ENCODE assay signal across 9 cellular contexts in the genomic region with DNA sequence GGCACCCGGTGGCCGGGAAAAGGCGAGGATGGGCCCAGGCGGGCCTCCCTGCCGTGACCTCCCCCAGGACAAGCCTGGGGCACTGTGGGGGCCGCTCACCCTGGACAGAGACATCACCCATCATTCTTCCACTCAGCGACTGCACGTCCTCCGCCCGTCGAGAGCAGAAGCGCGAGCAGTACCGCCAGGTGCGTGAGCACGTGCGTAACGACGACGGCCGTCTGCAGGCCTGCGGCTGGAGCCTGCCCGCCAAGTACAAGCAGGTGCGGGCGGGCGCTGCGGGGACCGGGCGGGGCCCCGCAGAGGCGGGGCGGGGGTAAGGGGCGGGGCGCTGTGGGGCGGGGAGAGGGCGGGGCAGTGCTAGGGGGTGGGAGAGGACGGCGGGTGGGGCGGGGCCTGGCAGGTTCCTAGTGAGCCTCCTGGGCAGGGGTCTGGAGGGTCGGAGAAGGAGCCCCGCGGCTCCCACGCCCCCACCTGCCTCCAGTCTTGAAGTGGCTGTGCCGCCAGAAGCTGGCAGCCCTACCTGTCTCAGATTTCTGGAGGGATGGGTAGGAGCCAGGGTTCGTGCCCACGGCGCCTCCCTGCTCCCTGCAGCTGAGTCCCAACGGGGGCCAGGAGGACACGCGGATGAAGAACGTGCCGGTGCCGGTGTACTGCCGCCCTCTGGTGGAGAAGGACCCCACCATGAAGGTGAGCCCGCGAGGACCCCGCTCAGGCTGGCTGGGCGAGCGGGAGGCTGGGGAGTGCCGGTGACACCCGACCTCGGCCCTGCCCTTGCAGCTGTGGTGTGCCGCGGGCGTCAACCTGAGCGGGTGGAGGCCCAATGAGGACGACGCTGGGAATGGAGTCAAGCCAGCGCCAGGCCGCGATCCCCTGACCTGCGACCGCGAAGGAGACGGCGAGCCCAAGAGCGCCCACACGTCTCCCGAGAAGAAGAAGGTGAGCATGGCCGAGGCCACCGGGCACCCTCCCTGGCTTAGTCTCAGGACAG. TPM values are rescaled to one million over a fixed set of nuclear protein-coding genes. Genes with fewer than 3 reads are reported as not detected.
A peak's percentile ranks its signal among the peaks of the same experiment; 100 is the strongest.
DNase-seq lines count a peak whose midpoint lies in the region; ATAC-seq and TF ChIP-seq lines count a peak whose summit lies in the region.
"Had no signal": no experiment of that assay in that cellular context is flagged by ENCODE, and none has a peak within 500 bp of the region (broad histone marks: within the 10 kb centered on the region; RNA-seq: fewer than 3 reads in every experiment).

No MANE protein-coding gene starts in this region.

- in situ Hi-C loops in Panc1 (cut with HindIII; ENCODE audit: low pct_unique_long_range_greater_than_20kb, low sequenced_read_pairs): no loop called here

- POLR2A ChIA-PET in Panc1 (lab: Charles Lee): no interaction called here

- H3K27ac ChIP-seq in Panc1 (ENCODE audit: low read length) (no peak overlapping the region), psoas muscle (peak overlapping the region; percentile 3)

- H3K36me3 ChIP-seq in Panc1 (ENCODE audit: control insufficient read depth, insufficient read depth, low read length): no peaks in the 10 kb centered on the region; the same call in 1 of the 2 replicates
- H3K36me3 ChIP-seq in psoas muscle (ENCODE audit: insufficient read depth in 1 of 2, low read depth in 1 of 2): peaks cover 4 to 89% of the 10 kb centered on the region in 2 donors

- intact Hi-C loops in Panc1 (cut with micrococcal nuclease; ENCODE audit: unreplicated experiment) (no loop called here), psoas muscle (cut with DNase I) (no loop called here), lower leg skin (cut with DNase I; ENCODE audit: low total_unique reads) (no loop called here)

- TF ChIP-seq CTCF in Panc1 (IDR thresholded peaks at IDR 0.05) (peak; percentile 45; the same call in 1 of the 2 replicates), fibroblast of villous mesenchyme (IDR thresholded peaks at IDR 0.05; ENCODE audit: insufficient read depth, low read depth, low read length) (peak; percentile 38), psoas muscle (IDR thresholded peaks at IDR 0.05) (peak; percentile 24), lower leg skin (IDR thresholded peaks at IDR 0.05) (no peak)

- ATAC-seq in Panc1 (peak; percentile 26), psoas muscle (peak; percentile 10 to 55 (median 47)), GM18873 (IDR thresholded peaks at IDR 0.05; ENCODE audit: low FRiP score, unreplicated experiment) (no peak), HG02763 (IDR thresholded peaks at IDR 0.05; ENCODE audit: unreplicated experiment) (no peak)

- H3K4me1 ChIP-seq in Panc1 (ENCODE audit: control insufficient read depth, insufficient read depth, low read length): 0 out of 2 replicates have a peak, but pooled peaks cover 1% of the 10 kb centered on the region
- no peaks in the 10 kb centered on the region for H3K4me1 ChIP-seq in psoas muscle

- no peak for TF ChIP-seq POLR2A in lower leg skin (IDR thresholded peaks at IDR 0.05)

- no peaks in the 10 kb centered on the region for H3K27me3 ChIP-seq in Panc1 (ENCODE audit: control insufficient read depth, insufficient read depth, low read length)
- no peaks in the 10 kb centered on the region for H3K27me3 ChIP-seq in psoas muscle (ENCODE audit: insufficient read depth in 3 of 3, low read length in 2 of 3)

- H3K9me3 ChIP-seq in Panc1 (ENCODE audit: control insufficient read depth, insufficient read depth, low read depth, low read length): no peaks in the 10 kb centered on the region
- no peaks in the 10 kb centered on the region for H3K9me3 ChIP-seq in psoas muscle

- peak; percentile 55 for DNase-seq in DMS 273 (lab: John Stamatoyannopoulos, UW; ENCODE audit: unreplicated experiment)
- DNase-seq in DMS 273 treated with DMSO at 0.1 percent for 48 hours (lab: John Stamatoyannopoulos, UW): no peak
- DNase-seq in Panc1 (ENCODE audit: low read depth, low spot score): no peak
- DNase-seq in fibroblast of villous mesenchyme (ENCODE audit: low read depth): peak; percentile 12
- peak in 1 of 2 donors; percentile 74 for DNase-seq in psoas muscle
- DNase-seq in lower leg skin (ENCODE audit: low spot score in 2 of 2): no peak
- DNase-seq: activated CD4-positive, CD25-positive, alpha-beta regulatory T cell treated with anti-CD3 and anti-CD28 coated beads, Interleukin-2, amount 50 U/mL, for 72 hours had no signal

- no peak overlapping the region for H3K4me3 ChIP-seq in Panc1 (ENCODE audit: low read depth in 2 of 2, low read length in 2 of 2)
- H3K4me3 ChIP-seq in fibroblast of villous mesenchyme (ENCODE audit: low read depth, low read length): no peak overlapping the region
- H3K4me3 ChIP-seq in psoas muscle: no peak overlapping the region
- H3K4me3 ChIP-seq in lower leg skin (ENCODE audit: low read depth, poor library complexity, severe bottlenecking): no peak overlapping the region

- BruUV-seq in Panc1 (replicated peaks; lab: Mats Ljungman, UMichigan): no TSS peak

- CTCF ChIA-PET in Panc1 (lab: Charles Lee): no interaction called here

- 69 to 73% (median 72%) methylated on average over 62 to 80 of the region's 81 CpGs for WGBS in psoas muscle, 3 donors
- WGBS in lower leg skin, 2 donors: 73% methylated on average over 49 to 78 of the region's 81 CpGs

RNA-seq across cellular contexts. Expression of a gene that starts 7.5 kb away (rescaled TPM):
- total RNA-seq in Panc1 (2021; ENCODE audit: unreplicated experiment) (117 TPM), fibroblast of villous mesenchyme (41.2 and 63.9 TPM in 2 replicates), psoas muscle (10 to 100 TPM in 3 of 4 donors, 1 to 10 TPM in 1; 9.9 to 23.8 (median 13.8) TPM), lower leg skin (10 to 100 TPM; 77.7 to 98.4 (median 85.8) TPM)
- 233 TPM for polyA plus RNA-seq in Panc1 (2012; ENCODE audit: insufficient read length)
- 10 to 100 TPM; 18.8 to 27.1 (median 22.4) TPM for polyA plus RNA-seq in psoas muscle

RNA-seq across cellular contexts. Expression of a gene that starts 8.8 kb away (rescaled TPM):
- total RNA-seq in Panc1 (2021; ENCODE audit: unreplicated experiment) (53.4 TPM), fibroblast of villous mesenchyme (13.9 and 15.5 TPM in 2 replicates), psoas muscle (10 to 100 TPM in 1 of 4 donors, 1 to 10 TPM in 3; 4.3 to 11.3 (median 5.9) TPM), lower leg skin (10 to 100 TPM in 3 of 4 donors, 1 to 10 TPM in 1; 7.6 to 22.3 (median 13.0) TPM)
- 37.7 TPM for polyA plus RNA-seq in Panc1 (2012; ENCODE audit: insufficient read length)
- 1 to 10 TPM; 2.6 to 5.2 (median 4.5) TPM for polyA plus RNA-seq in psoas muscle

RNA-seq across cellular contexts. Expression of a gene that starts 9.1 kb away (rescaled TPM):
- total RNA-seq in Panc1 (2021; ENCODE audit: unreplicated experiment) (187 TPM), fibroblast of villous mesenchyme (52.7 and 67.0 TPM in 2 replicates), psoas muscle (10 to 100 TPM; 56.3 to 75.1 (median 71.4) TPM), lower leg skin (100 to 1,000 TPM in 3 of 4 donors, 10 to 100 TPM in 1; 90.9 to 126 (median 105) TPM)
- 283 TPM for polyA plus RNA-seq in Panc1 (2012; ENCODE audit: insufficient read length)
- polyA plus RNA-seq in psoas muscle: 100 to 1,000 TPM in 2 of 3 donors, 10 to 100 TPM in 1; 85.6 to 172 (median 138) TPM

RNA-seq across cellular contexts. Expression of a gene that starts 18.6 kb away (rescaled TPM):
- total RNA-seq in Panc1 (2021; ENCODE audit: unreplicated experiment) (23.0 TPM), fibroblast of villous mesenchyme (20.3 and 25.5 TPM in 2 replicates), psoas muscle (10 to 100 TPM; 38.4 to 59.5 (median 49.9) TPM), lower leg skin (100 to 1,000 TPM; 146 to 238 (median 172) TPM)
- 40.3 TPM for polyA plus RNA-seq in Panc1 (2012; ENCODE audit: insufficient read length)
- 100 to 1,000 TPM in 1 of 3 donors, 10 to 100 TPM in 2; 26.3 to 108 (median 78.1) TPM for polyA plus RNA-seq in psoas muscle

RNA-seq across cellular contexts. Expression of a gene that starts 18.9 kb away (rescaled TPM):
- 85.8 TPM for total RNA-seq in Panc1 (2021; ENCODE audit: unreplicated experiment)
- polyA plus RNA-seq in Panc1 (2012; ENCODE audit: insufficient read length): 114 TPM
- 54.8 and 78.0 TPM in 2 replicates for total RNA-seq in fibroblast of villous mesenchyme
- total RNA-seq in psoas muscle: 10 to 100 TPM; 34.7 to 44.7 (median 38.5) TPM
- polyA plus RNA-seq in psoas muscle: 10 to 100 TPM; 61.9 to 96.0 (median 76.1) TPM
- total RNA-seq in lower leg skin: 100 to 1,000 TPM in 1 of 4 donors, 10 to 100 TPM in 3; 79.7 to 108 (median 91.3) TPM

Comparison
In these comparisons a context has a peak if more than half of its experiments do, and no peak if none do; other contexts are left out.
1. DNase-seq: peak in DMS 273 (single experiment) and fibroblast of villous mesenchyme (single experiment); none in DMS 273 treated with DMSO at 0.1 percent for 48 hours (single experiment), Panc1 (single experiment) and lower leg skin (0 of 2).
2. ATAC-seq: peak in Panc1 (single experiment) and psoas muscle (4 of 4); none in GM18873 (single experiment) and HG02763 (single experiment).
3. CTCF ChIP-seq: peak in Panc1 (single experiment), fibroblast of villous mesenchyme (single experiment) and psoas muscle (single experiment); none in lower leg skin (0 of 3).